Comparison of ENCODE assay signal across 29 cellular contexts in genomic region chr12:129163861-129164260, GRCh38.
DNase-seq lines count a peak whose midpoint lies in the region; ATAC-seq, FAIRE-seq and TF ChIP-seq lines count a peak whose summit lies in the region.
"Had no signal": no experiment of that assay in that cellular context is flagged by ENCODE, and none has a peak within 500 bp of the region (broad histone marks: within the 10 kb centered on the region; RNA-seq: fewer than 3 reads in every experiment).

No MANE protein-coding gene starts in this region.

- H3K27me3 Mint-ChIP-seq in GM23338 (ENCODE audit: insufficient read depth, low read depth, poor library complexity): peaks cover 7% of the 10 kb centered on the region
- H3K27me3 Mint-ChIP-seq in activated naive CD4-positive, alpha-beta T cell treated with anti-CD3 and anti-CD28 coated beads for 36 hours (ENCODE audit: low read depth): no peaks in the 10 kb centered on the region
- H3K27me3 Mint-ChIP-seq: CD4-positive, alpha-beta memory T cell; CD4-positive, CD25-positive, alpha-beta regulatory T cell had no signal

- BruUV-seq in HepG2 (replicated peaks; lab: Mats Ljungman, UMichigan): no TSS peak
- no TSS peak for BruUV-seq in PC-3 (replicated peaks; lab: Mats Ljungman, UMichigan)

- CTCF ChIA-PET in HepG2 (lab: Yijun Ruan, JAX; ENCODE audit: low intra/inter-chr PET ratio, low total read pairs): no interaction called here
- CTCF ChIA-PET in activated naive CD4-positive, alpha-beta T cell treated with anti-CD3 and anti-CD28 coated beads for 36 hours (lab: Charles Lee): no interaction called here
- CTCF ChIA-PET in PC-3 (lab: Charles Lee): no interaction called here

- H3K4me2 ChIP-seq in GM23338 (0 out of 2 replicates have a peak overlapping the region, but pooled peaks have one; percentile 32), HepG2 (ENCODE audit: low read depth, low read length) (no peak overlapping the region), PC-3 (ENCODE audit: low read length) (no peak overlapping the region)
- H3K4me2 ChIP-seq: BLaER1 had no signal

- H3F3A ChIP-seq in GM23338 (replicated peaks; ENCODE audit: low read depth) (no peaks in the 10 kb centered on the region), PC-3 (ENCODE audit: low read length, unreplicated experiment) (no peaks in the 10 kb centered on the region)

- H3K9me3 Mint-ChIP-seq in GM23338: no peaks in the 10 kb centered on the region; the same call in none of the 3 replicates
- peaks cover 5% of the 10 kb centered on the region for H3K9me3 Mint-ChIP-seq in activated naive CD4-positive, alpha-beta T cell treated with anti-CD3 and anti-CD28 coated beads for 36 hours

- H3K9me3 ChIP-seq in HUES48 (ENCODE audit: control insufficient read depth, insufficient read depth, low read length) (no peaks in the 10 kb centered on the region), NT2/D1 (ENCODE audit: insufficient read depth, low read length) (peaks cover 22% of the 10 kb centered on the region; the same call in 1 of the 2 replicates), iPS-20b (ENCODE audit: insufficient read depth, low read depth, low read length) (peaks cover 16% of the 10 kb centered on the region), HepG2 (ENCODE audit: low read length) (no peaks in the 10 kb centered on the region), PC-3 (ENCODE audit: low read length) (0 out of 2 replicates have a peak, but pooled peaks cover 2% of the 10 kb centered on the region)
- H3K9me3 ChIP-seq: BE2C had no signal

- no peak for TF ChIP-seq RAD21 in HepG2 (CRISPR knock-in tag; IDR thresholded peaks at IDR 0.05)

- H4K20me1 ChIP-seq in GM23338 (replicated peaks; ENCODE audit: insufficient read depth) (no peaks in the 10 kb centered on the region), HepG2 (ENCODE audit: insufficient read depth, low read length) (no peaks in the 10 kb centered on the region), PC-3 (ENCODE audit: low read length) (no peaks in the 10 kb centered on the region)
- H4K20me1 ChIP-seq: BLaER1 had no signal

- no peak for FAIRE-seq in HepG2 (lab: Jason Lieb, UNC)
- FAIRE-seq: A204.1, G401.6, GM12891, GM19239 had no signal

- H3K4me1 Mint-ChIP-seq in GM23338: no peaks in the 10 kb centered on the region
- H3K4me1 Mint-ChIP-seq in activated naive CD4-positive, alpha-beta T cell treated with anti-CD3 and anti-CD28 coated beads for 36 hours (ENCODE audit: low read depth): no peaks in the 10 kb centered on the region
- H3K4me1 Mint-ChIP-seq: CD14-positive monocyte; CD4-positive, alpha-beta memory T cell; CD4-positive, CD25-positive, alpha-beta regulatory T cell; CD8-positive, alpha-beta memory T cell had no signal

- H3K27ac Mint-ChIP-seq in GM23338: no peak overlapping the region
- no peak overlapping the region for H3K27ac Mint-ChIP-seq in activated naive CD4-positive, alpha-beta T cell treated with anti-CD3 and anti-CD28 coated beads for 36 hours
- H3K27ac Mint-ChIP-seq: CD14-positive monocyte; CD4-positive, alpha-beta memory T cell; CD4-positive, CD25-positive, alpha-beta regulatory T cell had no signal

- H3K36me3 ChIP-seq in GM23338 (ENCODE audit: insufficient read depth): no peaks in the 10 kb centered on the region
- no peaks in the 10 kb centered on the region for H3K36me3 ChIP-seq in HUES48 (ENCODE audit: control insufficient read depth, insufficient read depth, low read length)
- no peaks in the 10 kb centered on the region for H3K36me3 ChIP-seq in NT2/D1 (ENCODE audit: insufficient read depth, insufficient read length, low read length)
- no peaks in the 10 kb centered on the region for H3K36me3 ChIP-seq in iPS-20b (ENCODE audit: insufficient read depth, low read depth, low read length)
- no peaks in the 10 kb centered on the region for H3K36me3 ChIP-seq in HepG2 (replicated peaks in 1 of 2; ENCODE audit: control insufficient read depth in 1 of 2, insufficient read depth in 2 of 2, low read length in 2 of 2)
- no peaks in the 10 kb centered on the region for H3K36me3 ChIP-seq in PC-3 (ENCODE audit: low read depth, low read length)
- H3K36me3 ChIP-seq: BE2C, BLaER1 had no signal

- H3K9ac ChIP-seq in HUES48 (ENCODE audit: low read depth, low read length) (no peak overlapping the region), NT2/D1 (ENCODE audit: insufficient read length, low read depth) (no peak overlapping the region), iPS-20b (ENCODE audit: low read depth, low read length) (0 out of 2 replicates have a peak overlapping the region, but pooled peaks have one; percentile 15), HepG2 (ENCODE audit: insufficient read depth, low read depth, low read length) (no peak overlapping the region), PC-3 (ENCODE audit: low read length) (no peak overlapping the region)
- H3K9ac ChIP-seq: BLaER1 had no signal

- H2AFZ ChIP-seq in GM23338 (no peak overlapping the region), HepG2 (ENCODE audit: low read length) (no peak overlapping the region), PC-3 (ENCODE audit: low read length) (no peak overlapping the region)

- H3K27ac ChIP-seq in GM23338 (ENCODE audit: low read depth) (0 out of 2 replicates have a peak overlapping the region, but pooled peaks have one; percentile 55), HUES48 (ENCODE audit: low read depth, low read length) (peak overlapping the region; percentile 82), iPS-20b (ENCODE audit: low read length) (no peak overlapping the region), HepG2 (ENCODE audit: extremely low read length, insufficient read depth, low read length) (no peak overlapping the region), PC-3 (ENCODE audit: low read length) (no peak overlapping the region)
- H3K27ac ChIP-seq: BLaER1 had no signal

- H3K79me2 ChIP-seq in GM23338 (replicated peaks; ENCODE audit: insufficient read depth): no peaks in the 10 kb centered on the region
- no peaks in the 10 kb centered on the region for H3K79me2 ChIP-seq in HepG2 (ENCODE audit: insufficient read depth, low read length)
- no peaks in the 10 kb centered on the region for H3K79me2 ChIP-seq in PC-3 (ENCODE audit: low read length)

- no peak for ATAC-seq in GM23338
- ATAC-seq in HepG2: no peak
- no peak for ATAC-seq in PC-3

- no peak for TF ChIP-seq POLR2A in HepG2 (IDR thresholded peaks at IDR 0.05; ENCODE audit: insufficient read depth in 1 of 2, low read depth in 2 of 2, low read length in 2 of 2)

- H3K4me3 ChIP-seq in GM23338 (0 out of 2 replicates have a peak overlapping the region, but pooled peaks have one; percentile 26), HUES48 (ENCODE audit: low read depth, low read length) (no peak overlapping the region), NT2/D1 (ENCODE audit: insufficient read length, low read depth) (no peak overlapping the region), iPS-20b (ENCODE audit: low read length) (no peak overlapping the region), HepG2 (replicated peaks in 1 of 3; ENCODE audit: insufficient read depth in 1 of 3, low read depth in 2 of 3, low read length in 3 of 3) (no peak overlapping the region), PC-3 (ENCODE audit: low read length) (no peak overlapping the region)
- H3K4me3 ChIP-seq: BLaER1 had no signal

- POLR2A ChIA-PET in HepG2 (lab: Yijun Ruan, JAX): no interaction called here
- POLR2A ChIA-PET in PC-3 (lab: Charles Lee; ENCODE audit: unreplicated experiment): no interaction called here

- intact Hi-C loops in HepG2 (cut with micrococcal nuclease; ENCODE audit: unreplicated experiment) (no loop called here), PC-3 (cut with micrococcal nuclease) (no loop called here)
- intact Hi-C loops in activated naive CD4-positive, alpha-beta T cell treated with anti-CD3 and anti-CD28 coated beads for 36 hours (cut with micrococcal nuclease): no loop called here

- H3K4me1 ChIP-seq in GM23338 (ENCODE audit: insufficient read depth) (peaks cover 3% of the 10 kb centered on the region; the same call in 1 of the 2 replicates), HUES48 (ENCODE audit: control insufficient read depth, insufficient read depth, low read length) (peaks cover 14% of the 10 kb centered on the region), NT2/D1 (ENCODE audit: insufficient read depth, insufficient read length) (peaks cover 1% of the 10 kb centered on the region), iPS-20b (ENCODE audit: insufficient read depth, low read length) (peaks cover 8% of the 10 kb centered on the region; the same call in 1 of the 2 replicates), HepG2 (ENCODE audit: insufficient read depth, low read length) (no peaks in the 10 kb centered on the region), PC-3 (ENCODE audit: insufficient read depth, low read length) (no peaks in the 10 kb centered on the region)
- H3K4me1 ChIP-seq: BE2C, BLaER1 had no signal

- no peak overlapping the region for H3K4me3 Mint-ChIP-seq in GM23338
- H3K4me3 Mint-ChIP-seq in activated naive CD4-positive, alpha-beta T cell treated with anti-CD3 and anti-CD28 coated beads for 36 hours: no peak overlapping the region
- H3K4me3 Mint-ChIP-seq: CD14-positive monocyte; CD4-positive, alpha-beta memory T cell; CD4-positive, CD25-positive, alpha-beta regulatory T cell; CD8-positive, alpha-beta memory T cell had no signal

- 4% methylated on average over 6 of the region's 6 CpGs for WGBS in HepG2 (ENCODE audit: low lambda C conversion rate)

- no peak for TF ChIP-seq CTCF in GM23338 (conservative IDR thresholded peaks at IDR 0.05; ENCODE audit: low read depth in 2 of 2)
- TF ChIP-seq CTCF in HepG2 (CRISPR knock-in tag; IDR thresholded peaks at IDR 0.05): no peak
- no peak for TF ChIP-seq CTCF in PC-3 (conservative IDR thresholded peaks at IDR 0.05; ENCODE audit: low read depth, low read length)

- DNase-seq in GM23338 (ENCODE audit: low spot score) (no peak), NT2/D1 (ENCODE audit: low read depth, low spot score) (peak; percentile 87), HepG2 (ENCODE audit: low spot score) (no peak), NOMO-1 (lab: John Stamatoyannopoulos, UW; ENCODE audit: unreplicated experiment in 2 of 2) (no peak), PC-3 (no peak)
- DNase-seq in activated naive CD4-positive, alpha-beta T cell treated with anti-CD3 and anti-CD28 coated beads for 36 hours: no peak
- DNase-seq: 8988T; ACHN; BE2C; C1 segment of cervical spinal cord; CD4-positive, alpha-beta memory T cell; CD4-positive, CD25-positive, alpha-beta regulatory T cell; CD8-positive, alpha-beta memory T cell; COR-L47; DMS 273 treated with DMSO at 0.1 percent for 48 hours; DMS153; DMS53; DMS79; DND-41; EL; GF-D8 had no signal

- TF ChIP-seq EP300 in HepG2 (IDR thresholded peaks at IDR 0.05; ENCODE audit: low read depth in 2 of 2, low read length in 2 of 2) (no peak), HepG2 (CRISPR knock-in tag; IDR thresholded peaks at IDR 0.05; ENCODE audit: borderline replicate concordance) (no peak)

- H3K36me3 Mint-ChIP-seq in GM23338 (ENCODE audit: low read depth): peaks cover 28% of the 10 kb centered on the region; the same call in 2 of the 3 replicates
- no peaks in the 10 kb centered on the region for H3K36me3 Mint-ChIP-seq in activated naive CD4-positive, alpha-beta T cell treated with anti-CD3 and anti-CD28 coated beads for 36 hours (ENCODE audit: low read depth)
- H3K36me3 Mint-ChIP-seq: CD14-positive monocyte; CD4-positive, alpha-beta memory T cell; CD4-positive, CD25-positive, alpha-beta regulatory T cell; CD8-positive, alpha-beta memory T cell had no signal

- in situ Hi-C loops in HepG2 (cut with HindIII; ENCODE audit: extremely low pct_ligation_motif_present, low pct_unique_long_range_greater_than_20kb): no loop called here

- no peaks in the 10 kb centered on the region for H3K27me3 ChIP-seq in GM23338 (ENCODE audit: insufficient read depth)
- H3K27me3 ChIP-seq in HUES48 (ENCODE audit: control insufficient read depth, insufficient read depth, low read length): no peaks in the 10 kb centered on the region
- H3K27me3 ChIP-seq in NT2/D1 (ENCODE audit: insufficient read depth, insufficient read length): no peaks in the 10 kb centered on the region
- H3K27me3 ChIP-seq in iPS-20b (ENCODE audit: insufficient read depth, low read length): no peaks in the 10 kb centered on the region
- H3K27me3 ChIP-seq in HepG2 (ENCODE audit: control insufficient read depth in 1 of 2, insufficient read depth in 2 of 2, low read length in 2 of 2): no peaks in the 10 kb centered on the region
- H3K27me3 ChIP-seq in PC-3 (ENCODE audit: low read length): no peaks in the 10 kb centered on the region
- H3K27me3 ChIP-seq: BE2C, BLaER1 had no signal

- H3K9me2 ChIP-seq in GM23338 (ENCODE audit: insufficient read depth) (no peaks in the 10 kb centered on the region), PC-3 (replicated peaks; ENCODE audit: low read length) (no peaks in the 10 kb centered on the region)

Comparison
In these comparisons a context has a peak if more than half of its experiments do, and no peak if none do; other contexts are left out.
1. H3K27ac ChIP-seq: peak in GM23338 (single experiment) and HUES48 (single experiment); none in iPS-20b (single experiment), HepG2 (single experiment) and PC-3 (single experiment).